In the genomic region with DNA sequence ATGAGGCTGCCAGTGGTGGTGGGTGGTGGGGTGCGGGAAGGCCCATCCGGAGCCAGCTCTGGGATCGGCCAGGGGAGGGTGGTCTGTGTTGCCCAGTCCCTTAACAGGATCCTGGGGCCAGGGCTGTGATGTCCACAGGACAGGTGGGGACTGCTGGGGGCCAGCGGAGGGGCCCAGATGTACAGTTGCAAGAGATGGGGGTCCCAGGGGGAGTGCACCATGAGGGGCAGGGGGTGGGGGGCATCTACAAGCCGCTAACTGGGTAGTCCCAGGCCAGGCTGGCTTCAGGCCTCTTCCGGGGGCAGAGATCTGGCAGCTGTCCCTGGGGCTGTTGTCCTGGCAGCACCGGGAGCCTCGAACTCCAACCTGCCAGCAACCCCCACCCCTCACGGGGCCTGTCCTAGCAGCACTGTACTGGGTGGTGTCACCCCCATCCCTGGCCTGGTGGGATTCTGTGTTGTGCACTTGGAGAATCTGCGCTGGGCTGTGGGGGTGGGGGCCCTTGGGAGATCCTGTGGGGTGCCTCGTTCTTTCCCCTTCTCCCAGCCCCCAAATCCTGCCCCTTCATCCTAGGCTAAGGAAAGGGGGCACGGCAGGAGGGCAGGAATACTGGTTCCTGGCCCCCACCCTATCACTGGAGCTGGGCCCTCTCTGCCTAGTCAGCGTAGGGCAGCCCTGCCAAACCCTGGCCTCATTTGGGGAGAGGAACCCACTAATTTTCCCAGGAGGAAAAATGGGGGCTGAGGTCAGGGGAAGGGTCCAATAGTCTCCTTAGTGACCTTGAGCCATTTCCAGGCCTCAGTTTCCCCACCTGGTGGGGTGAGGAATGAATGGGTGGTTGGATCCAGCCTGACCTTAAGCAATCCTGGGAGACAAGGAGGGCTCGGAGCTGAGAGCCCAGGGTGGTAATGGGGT, we compare ENCODE assay signal across 2 cellular contexts.
A peak's percentile ranks its signal among the peaks of the same experiment; 100 is the strongest.
TF ChIP-seq lines count a peak whose summit lies in the region.

No MANE protein-coding gene starts in this region.

TF ChIP-seq in IMR-90, 13 proteins besides CTCF, POLR2A, EP300 and RAD21:
- TF ChIP-seq FOS (IDR thresholded peaks at IDR 0.05; ENCODE audit: low read depth, low read length): no peak
TF ChIP-seq in IMR-90: peak in this region for 0.

TF ChIP-seq in liver, 16 proteins besides CTCF, POLR2A, EP300 and RAD21:
- peak in 1 of 2 donors; percentile 19 for TF ChIP-seq HNF4A (conservative IDR thresholded peaks at IDR 0.05)
- TF ChIP-seq RXRA (IDR thresholded peaks at IDR 0.05): peak; percentile 26 to 49
- TF ChIP-seq REST (IDR thresholded peaks at IDR 0.05): no peak
